In the genomic region with DNA sequence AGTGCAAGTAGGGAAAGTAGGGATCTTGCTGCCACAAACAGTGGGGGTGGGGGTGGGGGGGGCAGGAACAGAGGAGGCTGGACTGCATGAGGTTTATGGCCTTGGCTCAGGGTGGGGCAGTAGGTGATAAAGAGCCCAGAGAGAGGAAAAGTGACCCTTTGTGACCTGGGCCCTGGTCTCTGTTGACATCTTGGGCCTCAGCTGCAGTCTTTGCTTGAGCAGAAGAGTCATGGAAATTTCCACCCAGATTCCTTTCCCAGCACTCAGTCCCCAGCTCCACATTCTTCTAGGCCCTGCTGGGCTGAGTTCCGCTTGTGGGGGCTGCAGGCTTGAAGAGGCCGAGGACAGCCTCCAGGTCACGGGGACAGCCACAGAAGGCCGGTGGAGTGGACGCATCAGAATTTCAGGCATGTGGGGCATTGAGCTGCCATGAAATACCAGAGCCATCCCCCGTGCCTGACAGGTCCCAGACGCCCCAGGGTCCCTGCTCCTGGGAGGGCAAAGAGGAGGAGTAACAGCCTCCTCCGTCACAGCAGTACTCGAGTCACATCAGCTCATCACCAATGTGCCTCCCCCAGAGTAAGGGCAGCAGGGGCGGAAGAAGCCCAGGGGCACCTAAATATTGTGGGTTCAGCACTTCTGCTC, we compare ENCODE assay signal across 8 cellular contexts. TPM values are rescaled to one million over a fixed set of nuclear protein-coding genes. Genes with fewer than 3 reads are reported as not detected.
A peak's percentile ranks its signal among the peaks of the same experiment; 100 is the strongest.
DNase-seq lines count a peak whose midpoint lies in the region; ATAC-seq, FAIRE-seq and TF ChIP-seq lines count a peak whose summit lies in the region.

No MANE protein-coding gene starts in this region.

- H3K4me3 ChIP-seq in right cardiac atrium (ENCODE audit: low read length): no peak overlapping the region

- peaks cover 77% of the 10 kb centered on the region for H3K4me1 ChIP-seq in ES-I3 (ENCODE audit: insufficient read depth, low read length)
- peaks cover 55% of the 10 kb centered on the region for H3K4me1 ChIP-seq in right cardiac atrium (ENCODE audit: control insufficient read depth, insufficient read depth, low read length)

- H3K9ac ChIP-seq in ES-I3 (ENCODE audit: low read depth, low read length): 0 out of 2 replicates have a peak overlapping the region, but pooled peaks have one; percentile 23

- peak; percentile 2 to 15 for ATAC-seq in right cardiac atrium
- ATAC-seq in sciatic nerve: no peak
- no peak for ATAC-seq in GM19395 (IDR thresholded peaks at IDR 0.05; ENCODE audit: unreplicated experiment)

- 26% methylated on average over 10 of the region's 10 CpGs for WGBS in right cardiac atrium

- H3K36me3 ChIP-seq in ES-I3 (ENCODE audit: insufficient read depth, low read length): no peaks in the 10 kb centered on the region

- H3K27me3 ChIP-seq in right cardiac atrium (ENCODE audit: control insufficient read depth, insufficient read depth): no peaks in the 10 kb centered on the region

- H3K27ac ChIP-seq in angular gyrus (ENCODE audit: low read depth, low read length): peak overlapping the region; percentile 100
- peak overlapping the region; percentile 99 for H3K27ac ChIP-seq in right cardiac atrium (ENCODE audit: low read length)

- intact Hi-C loops in right cardiac atrium (cut with DNase I): no loop called here
- intact Hi-C loops in sciatic nerve (cut with DNase I): no loop called here

- DNase-seq in right cardiac atrium (peak; percentile 80 to 87 (median 84)), sciatic nerve (ENCODE audit: low spot score) (peak; percentile 73), GM12892 (ENCODE audit: insufficient read length) (no peak)
- DNase-seq in activated CD4-positive, alpha-beta T cell treated with anti-CD3 and anti-CD28 coated beads for 1 hour: no peak
- no peak for DNase-seq in activated CD4-positive, alpha-beta T cell treated with anti-CD3 and anti-CD28 coated beads, Interleukin-2, amount 50 U/mL, for 4 hours

- H3K9me3 ChIP-seq in ES-I3 (ENCODE audit: control insufficient read depth, insufficient read depth, low read length): no peaks in the 10 kb centered on the region
- no peaks in the 10 kb centered on the region for H3K9me3 ChIP-seq in right cardiac atrium (ENCODE audit: control insufficient read depth, low read length)

- no peak for FAIRE-seq in GM12892 (lab: Jason Lieb, UNC)

- no peak for TF ChIP-seq POLR2A in GM12892 (IDR thresholded peaks at IDR 0.05; ENCODE audit: low read depth, low read length)

RNA-seq across cellular contexts. Expression of a gene that starts 9.7 kb away (rescaled TPM):
- total RNA-seq in right cardiac atrium (1,000 to 10,000 TPM; 3,773 to 5,353 (median 5,000) TPM), sciatic nerve (14,857 TPM)
- 1,948 TPM for polyA plus RNA-seq in right cardiac atrium
- 5,443 TPM for polyA plus RNA-seq in GM12892 (2012; ENCODE audit: missing spikeins)

RNA-seq across cellular contexts. Expression of a gene that starts 35.7 kb away (rescaled TPM):
- total RNA-seq in right cardiac atrium (10 to 100 TPM; 59.9 to 65.2 (median 62.8) TPM), sciatic nerve (64.0 TPM)
- 56.6 TPM for polyA plus RNA-seq in right cardiac atrium
- 24.6 TPM for polyA plus RNA-seq in GM12892 (2012; ENCODE audit: missing spikeins)

Comparison
In these comparisons a context has a peak if more than half of its experiments do, and no peak if none do; other contexts are left out.
1. ATAC-seq: peak in right cardiac atrium (2 of 2); none in sciatic nerve (single experiment) and GM19395 (single experiment).
2. DNase-seq: peak in right cardiac atrium (3 of 3) and sciatic nerve (single experiment); none in activated CD4-positive, alpha-beta T cell treated with anti-CD3 and anti-CD28 coated beads for 1 hour (single experiment), activated CD4-positive, alpha-beta T cell treated with anti-CD3 and anti-CD28 coated beads, Interleukin-2, amount 50 U/mL, for 4 hours (0 of 2) and GM12892 (single experiment).